In genomic region chr6:44681782-44682181, GRCh38 we compare ENCODE assay signal across 21 cellular contexts.
DNase-seq lines count a peak whose midpoint lies in the region; ATAC-seq and TF ChIP-seq lines count a peak whose summit lies in the region.
"Had no signal": no experiment of that assay in that cellular context is flagged by ENCODE, and none has a peak within 500 bp of the region (broad histone marks: within the 10 kb centered on the region; RNA-seq: fewer than 3 reads in every experiment).

No MANE protein-coding gene starts in this region.

- H3K27ac ChIP-seq in H9 (ENCODE audit: insufficient read length, low read depth, low read length) (no peak overlapping the region), WERI-Rb-1 (peak overlapping the region; percentile 11)
- H3K27ac ChIP-seq: SJSA1, upper lobe of right lung had no signal

- H4K8ac ChIP-seq in H9 (replicated peaks; ENCODE audit: insufficient read length, low read depth, low read length): no peak overlapping the region

- H2BK5ac ChIP-seq in H9 (ENCODE audit: insufficient read length, low read length): no peak overlapping the region

- H2AFZ ChIP-seq in H9 (ENCODE audit: low read length): no peak overlapping the region

- H3K4me3 ChIP-seq in WERI-Rb-1 (ENCODE audit: low read depth, low read length): no peak overlapping the region
- H3K4me3 ChIP-seq: MG63, SJSA1, upper lobe of right lung had no signal

- no peak overlapping the region for H2BK20ac ChIP-seq in H9 (ENCODE audit: low read depth, low read length, poor library complexity, severe bottlenecking)

- intact Hi-C loops in left cardiac atrium (cut with DNase I): no loop called here

- H3K4ac ChIP-seq in H9 (ENCODE audit: low read depth, low read length): no peak overlapping the region

- no peaks in the 10 kb centered on the region for H3K36me3 ChIP-seq in WERI-Rb-1
- H3K36me3 ChIP-seq: MG63, SJSA1, upper lobe of right lung had no signal

- no peak overlapping the region for H3K23ac ChIP-seq in H9 (ENCODE audit: insufficient read length, low read depth, low read length)

- no peak overlapping the region for H4K91ac ChIP-seq in H9 (ENCODE audit: insufficient read length, low read depth, low read length)

- no peak overlapping the region for H4K5ac ChIP-seq in H9 (ENCODE audit: insufficient read length, low read depth, low read length)

- H2AK5ac ChIP-seq in H9 (ENCODE audit: insufficient read length, low read length): no peak overlapping the region

- H3K56ac ChIP-seq in H9 (ENCODE audit: insufficient read length, low read depth, low read length): no peak overlapping the region

- H2BK15ac ChIP-seq in H9 (ENCODE audit: low read depth, low read length): no peak overlapping the region

- H3K9me3 ChIP-seq in H9 (ENCODE audit: control insufficient read depth, low read depth, low read length) (no peaks in the 10 kb centered on the region), WERI-Rb-1 (ENCODE audit: severe bottlenecking) (peaks cover 7% of the 10 kb centered on the region)
- H3K9me3 ChIP-seq: MG63, SJSA1, upper lobe of right lung had no signal

- H2BK120ac ChIP-seq in H9 (ENCODE audit: low read depth, low read length, poor library complexity, severe bottlenecking): no peak overlapping the region

- peaks cover 0 to 5% of the 10 kb centered on the region in 2 experiments; a peak in 2 of 4 replicates for H3K4me1 Mint-ChIP-seq in H9
- peaks cover 26% of the 10 kb centered on the region for H3K4me1 Mint-ChIP-seq in osteocyte (ENCODE audit: unreplicated experiment)
- H3K4me1 Mint-ChIP-seq: mesothelial cell of epicardium had no signal

- no peaks in the 10 kb centered on the region for H3K23me2 ChIP-seq in H9 (ENCODE audit: insufficient read length, low read depth, low read length, poor library complexity, severe bottlenecking)

- no peak overlapping the region for H2BK12ac ChIP-seq in H9 (ENCODE audit: insufficient read length, low read depth, low read length)

- no peak overlapping the region for H3K27ac Mint-ChIP-seq in H9
- H3K27ac Mint-ChIP-seq in osteocyte (ENCODE audit: unreplicated experiment): peak overlapping the region; percentile 48
- H3K27ac Mint-ChIP-seq: CD8-positive, alpha-beta T cell; mesothelial cell of epicardium; nephron progenitor cell had no signal

- H3K4me3 Mint-ChIP-seq in H9: no peak overlapping the region
- no peak overlapping the region for H3K4me3 Mint-ChIP-seq in osteocyte (ENCODE audit: unreplicated experiment)
- H3K4me3 Mint-ChIP-seq: CD8-positive, alpha-beta T cell; mesothelial cell of epicardium; nephron progenitor cell had no signal

- no peak overlapping the region for H3K18ac ChIP-seq in H9 (ENCODE audit: insufficient read length, low read depth, low read length)

- TF ChIP-seq CTCF in H9 (conservative IDR thresholded peaks at IDR 0.05): no peak
- no peak for TF ChIP-seq CTCF in WERI-Rb-1 (IDR thresholded peaks at IDR 0.05; ENCODE audit: low read depth, low read length)
- TF ChIP-seq CTCF in osteocyte (IDR thresholded peaks at IDR 0.05): no peak

- no peaks in the 10 kb centered on the region; a peak in 2 of 5 replicates for H3K9me3 Mint-ChIP-seq in H9
- H3K9me3 Mint-ChIP-seq in osteocyte (ENCODE audit: unreplicated experiment): peaks cover 3% of the 10 kb centered on the region
- H3K9me3 Mint-ChIP-seq: CD8-positive, alpha-beta T cell had no signal

- no peaks in the 10 kb centered on the region for H3K4me1 ChIP-seq in H9 (ENCODE audit: insufficient read depth, low read length)
- H3K4me1 ChIP-seq: upper lobe of right lung had no signal

- H3K79me2 ChIP-seq in H9 (ENCODE audit: insufficient read depth, low read length): no peaks in the 10 kb centered on the region

- H3T11ph ChIP-seq in H9 (ENCODE audit: low read length): no peak overlapping the region

- no peak for ATAC-seq in left cardiac atrium
- ATAC-seq: CD8-positive, alpha-beta T cell had no signal

- WGBS in H9 (ENCODE audit: extremely low coverage, insufficient read length, low lambda C conversion rate): no CpG with 5 or more reads among the region's 10 CpGs

- H3K27me3 ChIP-seq in H9 (ENCODE audit: insufficient read depth, low read length) (no peaks in the 10 kb centered on the region), WERI-Rb-1 (ENCODE audit: insufficient read depth, low read depth, severe bottlenecking) (no peaks in the 10 kb centered on the region)
- H3K27me3 ChIP-seq: MG63, SJSA1, upper lobe of right lung had no signal

- DNase-seq in H9: peak; percentile 23
- DNase-seq in WERI-Rb-1: peak; percentile 59
- DNase-seq in fibroblast of peridontal ligament (ENCODE audit: extremely low read depth): peak; percentile 28
- peak; percentile 84 for DNase-seq in osteocyte (ENCODE audit: extremely low spot score, unreplicated experiment)
- DNase-seq in D341Med (ENCODE audit: low spot score): no peak
- DNase-seq in DMS153 (lab: John Stamatoyannopoulos, UW): no peak
- no peak for DNase-seq in cortex of kidney (lab: John Stamatoyannopoulos, UW)
- DNase-seq in left cardiac atrium: no peak
- DNase-seq: activated T-cell treated with anti-CD3 and anti-CD28 coated beads, Interleukin-2, amount 50 U/mL, for 1 hour; amniotic stem cell; CD8-positive, alpha-beta T cell; erythroblast; MG63; NCI-H1436 treated with DMSO at 0.1 percent for 48 hours; NCI-H2171; nephron progenitor cell; OCI-M1; T-helper 2 cell; upper lobe of right lung had no signal

- no peaks in the 10 kb centered on the region for H3K79me1 ChIP-seq in H9 (ENCODE audit: insufficient read depth, low read depth, low read length, poor library complexity, severe bottlenecking)

- H3K27me3 Mint-ChIP-seq in H9 (ENCODE audit: low read depth) (peaks cover 4% of the 10 kb centered on the region; the same call in 1 of the 2 replicates), osteocyte (ENCODE audit: unreplicated experiment) (no peaks in the 10 kb centered on the region)

- no peak overlapping the region for H3K9ac ChIP-seq in H9 (ENCODE audit: extremely low read depth, insufficient read length, low read length)

- H3K36me3 Mint-ChIP-seq in H9 (ENCODE audit: insufficient read depth in 1 of 3, low read depth in 3 of 3): peaks cover 0 to 3% (median 0%) of the 10 kb centered on the region in 3 experiments; a peak in 2 of 7 replicates
- peaks cover 3% of the 10 kb centered on the region for H3K36me3 Mint-ChIP-seq in osteocyte (ENCODE audit: unreplicated experiment)
- H3K36me3 Mint-ChIP-seq: CD8-positive, alpha-beta T cell; mesothelial cell of epicardium had no signal

- H3K14ac ChIP-seq in H9 (ENCODE audit: insufficient read depth, low read length): no peak overlapping the region

- no peak overlapping the region for H3K4me2 ChIP-seq in H9 (ENCODE audit: insufficient read depth, insufficient read length, low read length)

- no peaks in the 10 kb centered on the region for H4K20me1 ChIP-seq in H9 (ENCODE audit: control insufficient read depth, insufficient read depth, insufficient read length)

Comparison
In these comparisons a context has a peak if more than half of its experiments do, and no peak if none do; other contexts are left out.
1. DNase-seq: peak in H9 (single experiment), WERI-Rb-1 (single experiment), fibroblast of peridontal ligament (single experiment) and osteocyte (single experiment); none in D341Med (single experiment), DMS153 (single experiment), cortex of kidney (single experiment) and left cardiac atrium (single experiment).